In genomic region chr5:67266654-67267350, GRCh38 we compare ENCODE assay signal across 20 cellular contexts.
A peak's percentile ranks its signal among the peaks of the same experiment; 100 is the strongest.
DNase-seq lines count a peak whose midpoint lies in the region; ATAC-seq and TF ChIP-seq lines count a peak whose summit lies in the region.
"Had no signal": no experiment of that assay in that cellular context is flagged by ENCODE, and none has a peak within 500 bp of the region (broad histone marks: within the 10 kb centered on the region; RNA-seq: fewer than 3 reads in every experiment).

No MANE protein-coding gene starts in this region.

- TF ChIP-seq CTCF in AG04450 (IDR thresholded peaks at IDR 0.05; ENCODE audit: low read depth, low read length): no peak
- no peak for TF ChIP-seq CTCF in thoracic aorta (IDR thresholded peaks at IDR 0.05)

- peak overlapping the region; percentile 82 to 99 for H3K4ac ChIP-seq in mesenchymal stem cell (ENCODE audit: low read depth in 1 of 2, low read length in 2 of 2)

- no peak overlapping the region for H2BK5ac ChIP-seq in mesenchymal stem cell (ENCODE audit: low read depth, low read length, poor library complexity, severe bottlenecking)

- peaks cover 5% of the 10 kb centered on the region for H3K4me1 ChIP-seq in mesenchymal stem cell (ENCODE audit: control insufficient read depth, insufficient read depth, low read depth, low read length)
- peaks cover 24 to 37% of the 10 kb centered on the region in 2 donors for H3K4me1 ChIP-seq in thoracic aorta (ENCODE audit: control insufficient read depth in 1 of 2, low read depth in 2 of 2)

- H3K23ac ChIP-seq in mesenchymal stem cell (ENCODE audit: low read length in 2 of 2): peak overlapping the region in 1 of 2 experiments; percentile 5

- H3K4me3 ChIP-seq in AG04450 (ENCODE audit: low read depth, low read length) (no peak overlapping the region), mesenchymal stem cell (ENCODE audit: insufficient read depth in 1 of 2, low read depth in 1 of 2, low read length in 2 of 2) (no peak overlapping the region), thoracic aorta (no peak overlapping the region)
- H3K4me3 ChIP-seq: pancreas had no signal

- peak overlapping the region; percentile 86 for H3K27ac ChIP-seq in AG04450 (ENCODE audit: low read depth, low read length)
- H3K27ac ChIP-seq in caudate nucleus (ENCODE audit: low read depth, low read length): peak overlapping the region; percentile 99
- H3K27ac ChIP-seq in mesenchymal stem cell (ENCODE audit: low read length, poor library complexity, severe bottlenecking): no peak overlapping the region
- H3K27ac ChIP-seq in thoracic aorta: peak overlapping the region; percentile 19 to 97

- POLR2A ChIA-PET in AG04450 (lab: Yijun Ruan, JAX): interaction anchor here (0.6 kb wide), 1 partner anchor 952 kb away, joined by 3 read pairs; no protein-coding TSS in a partner anchor

- H4K8ac ChIP-seq in mesenchymal stem cell (ENCODE audit: low read length): peak overlapping the region; percentile 85

- no peak overlapping the region for H3K9ac ChIP-seq in mesenchymal stem cell (ENCODE audit: low read length)

- DNase-seq in AG04450 (ENCODE audit: low read depth, low spot score) (no peak), caudate nucleus (lab: John Stamatoyannopoulos, UW) (no peak), mesenchymal stem cell (no peak), thoracic aorta (ENCODE audit: low spot score) (no peak), NCI-H524 treated with DMSO at 0.1 percent for 48 hours (lab: John Stamatoyannopoulos, UW) (no peak), putamen (ENCODE audit: low spot score) (no peak)
- DNase-seq in activated CD4-positive, alpha-beta T cell treated with anti-CD3 and anti-CD28 coated beads for 1 hour: no peak
- DNase-seq: activated CD4-positive, alpha-beta T cell treated with anti-CD3 and anti-CD28 coated beads for 48 hours; activated CD8-positive, alpha-beta memory T cell treated with anti-CD3 and anti-CD28 coated beads, Interleukin-2, amount 10 ng/mL, durations not matched to agents 7 days and 5 days; CD4-positive, alpha-beta T cell; DMS153; immature natural killer cell; natural killer cell; NCI-H2171; NCI-H526 treated with DMSO at 0.1 percent for 48 hours; pancreas; SHP77 treated with DMSO at 0.1 percent for 48 hours; T-cell had no signal

- CTCF ChIA-PET in AG04450 (lab: Charles Lee): interaction anchor here (2.6 kb wide), 1 partner anchor 20 kb away, joined by 10 read pairs; no protein-coding TSS in a partner anchor

- no peaks in the 10 kb centered on the region for H3K79me1 ChIP-seq in mesenchymal stem cell (replicated peaks; ENCODE audit: low read length, poor library complexity, severe bottlenecking)

- no peak overlapping the region for H2BK15ac ChIP-seq in mesenchymal stem cell (ENCODE audit: low read depth, poor library complexity, severe bottlenecking)

- peak overlapping the region; percentile 95 to 97 for H2BK12ac ChIP-seq in mesenchymal stem cell (ENCODE audit: low read length in 2 of 2)

- H3K9me3 ChIP-seq in AG04450 (ENCODE audit: control insufficient read depth, insufficient read depth, low read length) (no peaks in the 10 kb centered on the region), mesenchymal stem cell (ENCODE audit: control insufficient read depth, low read length) (no peaks in the 10 kb centered on the region), thoracic aorta (no peaks in the 10 kb centered on the region)
- H3K9me3 ChIP-seq: pancreas had no signal

- H3K18ac ChIP-seq in mesenchymal stem cell (ENCODE audit: low read depth in 1 of 2, low read length in 2 of 2): peak overlapping the region; percentile 98

- no peak overlapping the region for H2AK5ac ChIP-seq in mesenchymal stem cell (ENCODE audit: low read length, severe bottlenecking)

- peak overlapping the region in 1 of 2 experiments; percentile 75 for H3K14ac ChIP-seq in mesenchymal stem cell (ENCODE audit: low read length in 2 of 2)

- 91% methylated on average over 4 of the region's 6 CpGs for WGBS in mesenchymal stem cell

- no peak overlapping the region for H2AFZ ChIP-seq in mesenchymal stem cell (ENCODE audit: low read depth, low read length)

- H3K4me2 ChIP-seq in mesenchymal stem cell (ENCODE audit: low read length, poor library complexity, severe bottlenecking): no peak overlapping the region

- H2BK120ac ChIP-seq in mesenchymal stem cell (ENCODE audit: low read depth, low read length): peak overlapping the region; percentile 95

- H3K36me3 ChIP-seq in mesenchymal stem cell (ENCODE audit: control insufficient read depth in 1 of 2, insufficient read depth in 2 of 2, low read depth in 1 of 2, low read length in 2 of 2) (no peaks in the 10 kb centered on the region), thoracic aorta (no peaks in the 10 kb centered on the region)
- H3K36me3 ChIP-seq: pancreas had no signal

- H4K91ac ChIP-seq in mesenchymal stem cell (ENCODE audit: low read length): peak overlapping the region; percentile 81

- H3K27me3 ChIP-seq in AG04450 (ENCODE audit: control insufficient read depth, insufficient read depth, low read length) (no peaks in the 10 kb centered on the region), mesenchymal stem cell (ENCODE audit: control insufficient read depth in 1 of 2, insufficient read depth in 1 of 2, low read length in 2 of 2) (no peaks in the 10 kb centered on the region), thoracic aorta (replicated peaks; ENCODE audit: insufficient read depth) (no peaks in the 10 kb centered on the region)
- H3K27me3 ChIP-seq: pancreas had no signal

- no peak for ATAC-seq in thoracic aorta (ENCODE audit: insufficient number of reproducible peaks, low FRiP score, low read depth)
- no peak for ATAC-seq in HG02798 (IDR thresholded peaks at IDR 0.05; ENCODE audit: poor library complexity, unreplicated experiment)
- ATAC-seq: activated CD8-positive, alpha-beta memory T cell treated with anti-CD3 and anti-CD28 coated beads, Interleukin-2, amount 10 ng/mL, durations not matched to agents 7 days and 5 days; natural killer cell; stimulated activated memory B cell treated with anti-CD40 and anti-IgM and Interleukin-4, amounts not matched to agents 10 μg/mL and 1 μg/mL and 100 μg/mL, for 72 hours; T-cell had no signal
